ENCODE assay signal across 18 cellular contexts in the genomic region with DNA sequence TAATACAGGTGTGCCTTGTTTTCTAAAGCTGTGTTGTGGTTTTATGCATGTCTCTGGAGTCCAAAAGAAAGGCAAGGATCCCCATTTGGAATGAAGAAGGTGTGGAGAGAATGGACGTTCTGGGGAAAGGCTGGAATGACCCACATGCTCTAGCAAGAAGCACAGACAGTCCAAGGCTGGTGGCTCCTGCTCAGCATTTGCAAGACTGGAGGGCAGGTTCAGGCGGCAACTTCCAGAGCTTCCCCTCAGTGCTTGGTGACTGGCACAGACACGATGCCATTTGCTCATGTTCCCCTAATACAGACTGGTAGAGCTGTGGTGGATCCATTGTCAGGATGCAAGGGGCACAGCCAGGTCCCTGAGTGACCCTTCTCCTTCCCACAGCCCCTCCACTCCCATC. TPM values are rescaled to one million over a fixed set of nuclear protein-coding genes. Genes with fewer than 3 reads are reported as not detected.
"Had no signal": no experiment of that assay in that cellular context is flagged by ENCODE, and none has a peak within 500 bp of the region (broad histone marks: within the 10 kb centered on the region; RNA-seq: fewer than 3 reads in every experiment).

No MANE protein-coding gene starts in this region.

- ATAC-seq: activated CD4-positive, alpha-beta T cell treated with anti-CD3 and anti-CD28 coated beads for 36 hours; activated naive CD4-positive, alpha-beta T cell treated with anti-CD3 and anti-CD28 coated beads, Interleukin-2, amount 50 U/mL, for 72 hours; effector memory CD8-positive, alpha-beta T cell; gastrocnemius medialis had no signal

- H3K27me3 ChIP-seq: gastrocnemius medialis, sigmoid colon, thyroid gland had no signal

- H3K27ac ChIP-seq: sigmoid colon, thyroid gland had no signal

- H3K4me3 ChIP-seq: gastrocnemius medialis, lung, sigmoid colon, thyroid gland had no signal

- DNase-seq: activated B cell treated with CpG ODN at 0.5 μM for 24 hours; activated CD4-positive, alpha-beta T cell treated with anti-CD3 and anti-CD28 coated beads for 36 hours; activated CD4-positive, alpha-beta T cell treated with anti-CD3 and anti-CD28 coated beads, Interleukin-2, amount 50 U/mL, for 4 hours; activated gamma-delta T cell treated with Interleukin-2 at 50 U/mL for 16 hours; activated T-cell treated with anti-CD3 and anti-CD28 coated beads, Interleukin-2, amount 50 U/mL, for 1 hour; aorta; central memory CD4-positive, alpha-beta T cell; effector memory CD8-positive, alpha-beta T cell; gastrocnemius medialis; sigmoid colon; stimulated activated CD4-positive, alpha-beta T cell treated with anti-CD3 and anti-CD28 coated beads, Interleukin-2, amount 100 ng/mL, for 48 hours; stimulated activated CD8-positive, alpha-beta memory T cell treated with anti-CD3 and anti-CD28 coated beads, Interleukin-4, amount 100 ng/mL, for 48 hours; stimulated activated naive CD4-positive, alpha-beta T cell; T1000; thyroid gland had no signal

- H3K9me3 ChIP-seq: gastrocnemius medialis, sigmoid colon, thyroid gland had no signal

- H3K4me1 ChIP-seq: thyroid gland had no signal

- H3K36me3 ChIP-seq: sigmoid colon, thyroid gland had no signal

RNA-seq across cellular contexts. Expression of gene SLC22A4, which starts 8.2 kb away (rescaled TPM):
- total RNA-seq: activated B cell treated with CpG ODN at 0.5 μM for 24 hours had no signal

RNA-seq across cellular contexts. Expression of gene PDLIM4, which starts 44.9 kb away (rescaled TPM):
- total RNA-seq: activated B cell treated with CpG ODN at 0.5 μM for 24 hours; activated naive CD4-positive, alpha-beta T cell treated with anti-CD3 and anti-CD28 coated beads, Interleukin-2, amount 50 U/mL, for 72 hours; natural killer cell treated with Interleukin-12 subunit alpha and Interleukin-12 subunit beta and Interleukin-15 and Interleukin-18, amount 100 ng/mL, for 72 hours had no signal
